9 cellular contexts compared by ENCODE assay signal in the genomic region with DNA sequence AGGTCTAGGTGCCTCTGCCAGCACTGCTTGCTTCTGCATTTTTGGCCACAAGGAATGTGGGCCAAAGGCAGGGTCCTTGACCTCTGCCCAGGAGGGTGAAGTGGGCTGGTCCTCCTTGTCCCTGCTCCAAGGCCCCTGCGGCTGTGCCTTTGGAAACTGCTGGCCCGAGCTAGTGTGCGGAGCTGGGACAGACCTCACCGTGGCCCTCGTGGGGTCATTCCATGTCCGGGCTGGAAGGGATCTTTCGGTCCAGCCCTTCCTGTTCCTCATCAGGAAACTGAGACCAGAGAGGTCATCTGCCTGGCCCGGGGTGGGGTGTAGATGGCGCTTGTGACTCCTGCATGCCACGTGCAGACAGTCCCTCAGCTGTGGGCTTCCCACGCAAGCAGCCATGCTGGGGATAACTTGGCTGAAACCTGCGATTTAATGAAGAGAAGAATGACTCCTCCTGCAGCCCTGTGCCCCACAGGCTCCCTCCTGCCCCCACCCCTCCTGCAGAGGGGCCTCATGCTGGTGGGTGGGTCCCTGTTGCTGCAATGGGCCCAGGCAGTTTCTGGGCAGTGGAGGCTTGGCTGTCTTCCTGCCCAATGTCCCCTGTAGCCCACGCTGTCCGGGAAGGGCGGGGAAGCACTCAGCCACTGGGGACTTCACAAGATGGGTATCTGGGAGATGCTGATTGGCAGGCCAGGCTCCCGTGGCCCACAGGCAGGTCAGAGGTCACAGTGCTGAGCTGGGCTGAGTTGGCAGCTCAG.
DNase-seq lines count a peak whose midpoint lies in the region; ATAC-seq and TF ChIP-seq lines count a peak whose summit lies in the region.
"Had no signal": no experiment of that assay in that cellular context is flagged by ENCODE, and none has a peak within 500 bp of the region (broad histone marks: within the 10 kb centered on the region; RNA-seq: fewer than 3 reads in every experiment).

No MANE protein-coding gene starts in this region.

- no peaks in the 10 kb centered on the region for H3K27me3 ChIP-seq in duodenal mucosa (ENCODE audit: control insufficient read depth in 1 of 2, insufficient read depth in 2 of 2, low read length in 2 of 2)
- no peaks in the 10 kb centered on the region for H3K27me3 ChIP-seq in mesendoderm (ENCODE audit: insufficient read depth, low read length, poor library complexity)
- H3K27me3 ChIP-seq in transverse colon, result no peaks in the 10 kb centered on the region

- peak overlapping the region in 1 of 2 donors; percentile 2 for H3K9ac ChIP-seq in duodenal mucosa (ENCODE audit: low read depth in 1 of 2, low read length in 2 of 2)
- peak overlapping the region; percentile 29 for H3K9ac ChIP-seq in mesendoderm (ENCODE audit: low read length)

- no peak overlapping the region for H2BK120ac ChIP-seq in mesendoderm (ENCODE audit: low read depth, low read length)

- no peaks in the 10 kb centered on the region for H3K9me3 Mint-ChIP-seq in activated CD8-positive, alpha-beta memory T cell treated with anti-CD3 and anti-CD28 coated beads, Interleukin-2, amount 10 ng/mL, durations not matched to agents 7 days and 5 days (ENCODE audit: low read depth)

- DNase-seq in activated CD8-positive, alpha-beta memory T cell treated with anti-CD3 and anti-CD28 coated beads, Interleukin-2, amount 10 ng/mL, durations not matched to agents 7 days and 5 days, result no peak
- no peak for DNase-seq in activated CD8-positive, alpha-beta memory T cell treated with anti-CD3 and anti-CD28 coated beads, Interleukin-2, amount 50 U/mL, for 4 hours
- DNase-seq in mesendoderm (no peak), transverse colon (no peak), NCI-H2171 (lab: John Stamatoyannopoulos, UW) (no peak)
- DNase-seq: activated gamma-delta T cell had no signal

- H3K56ac ChIP-seq in mesendoderm (ENCODE audit: low read length), result peak overlapping the region; percentile 15

- H2BK5ac ChIP-seq in mesendoderm (ENCODE audit: low read length), result no peak overlapping the region

- in situ Hi-C loops in transverse colon (cut with MboI; ENCODE audit: low pct_ligation_motif_present in 1 of 4, low pct_unique_long_range_greater_than_20kb in 1 of 4, low sequenced_read_pairs in 3 of 4), result no loop called here

- no peak overlapping the region for H4K8ac ChIP-seq in mesendoderm (ENCODE audit: low read depth, low read length)

- H3K18ac ChIP-seq in mesendoderm (ENCODE audit: low read length), result no peak overlapping the region

- H2BK15ac ChIP-seq in mesendoderm (replicated peaks; ENCODE audit: low read depth), result no peak overlapping the region

- H3K4me2 ChIP-seq in mesendoderm (ENCODE audit: low read length), result no peak overlapping the region

- H3K36me3 ChIP-seq in duodenal mucosa (ENCODE audit: control insufficient read depth in 1 of 2, insufficient read depth in 2 of 2, low read length in 2 of 2), result peaks cover 0 to 6% of the 10 kb centered on the region in 2 donors
- H3K36me3 ChIP-seq in mesendoderm (ENCODE audit: control insufficient read depth, insufficient read depth, low read length), result no peaks in the 10 kb centered on the region
- no peaks in the 10 kb centered on the region for H3K36me3 ChIP-seq in transverse colon

- peaks cover 87% of the 10 kb centered on the region for H3K4me1 Mint-ChIP-seq in activated CD8-positive, alpha-beta memory T cell treated with anti-CD3 and anti-CD28 coated beads, Interleukin-2, amount 10 ng/mL, durations not matched to agents 7 days and 5 days

- WGBS in mesendoderm (ENCODE audit: extremely low coverage, insufficient coverage, low lambda C conversion rate), result no CpG with 5 or more reads among the region's 16 CpGs
- 66% methylated on average over 16 of the region's 16 CpGs; no CpG with 5 or more reads in 1 of the 2 donors for WGBS in transverse colon (ENCODE audit: low coverage in 1 of 2), 2 donors

- H3K23ac ChIP-seq in mesendoderm (ENCODE audit: low read length), result peak overlapping the region; percentile 94

- CTCF ChIA-PET in activated CD8-positive, alpha-beta memory T cell treated with anti-CD3 and anti-CD28 coated beads, Interleukin-2, amount 10 ng/mL, durations not matched to agents 7 days and 5 days (lab: Charles Lee), result interaction anchor here (1.5 to 1.6 kb wide), 2 partner anchors 15 to 54 kb away, joined by 4 to 7 read pairs; no protein-coding TSS in a partner anchor

- H3K4ac ChIP-seq in mesendoderm (ENCODE audit: low read depth, low read length), result no peak overlapping the region

- no peak overlapping the region for H4K5ac ChIP-seq in mesendoderm (ENCODE audit: low read length)

- no peaks in the 10 kb centered on the region for H3K27me3 Mint-ChIP-seq in activated CD8-positive, alpha-beta memory T cell treated with anti-CD3 and anti-CD28 coated beads, Interleukin-2, amount 10 ng/mL, durations not matched to agents 7 days and 5 days

- no peak for TF ChIP-seq EP300 in transverse colon (IDR thresholded peaks at IDR 0.05; ENCODE audit: low read depth)

- H3K4me3 ChIP-seq in duodenal mucosa (ENCODE audit: low read depth in 1 of 2, low read length in 2 of 2), result peak overlapping the region in 1 of 2 donors; percentile 5
- H3K4me3 ChIP-seq in mesendoderm (ENCODE audit: low read length), result no peak overlapping the region
- H3K4me3 ChIP-seq in transverse colon, result no peak overlapping the region

- H3K9me3 ChIP-seq in duodenal mucosa (ENCODE audit: control insufficient read depth in 1 of 2, low read length in 2 of 2) (no peaks in the 10 kb centered on the region), transverse colon (no peaks in the 10 kb centered on the region)

- no peak overlapping the region for H2AK5ac ChIP-seq in mesendoderm (ENCODE audit: low read length)

- H3K4me1 ChIP-seq in duodenal mucosa (ENCODE audit: control insufficient read depth in 1 of 2, insufficient read depth in 2 of 2, low read length in 2 of 2), result peaks cover 67 to 86% of the 10 kb centered on the region in 2 donors
- H3K4me1 ChIP-seq in mesendoderm (ENCODE audit: control insufficient read depth, low read depth, low read length), result peaks cover 30% of the 10 kb centered on the region
- peaks cover 56 to 93% (median 87%) of the 10 kb centered on the region in 4 donors for H3K4me1 ChIP-seq in transverse colon

- no peak for ATAC-seq in activated CD8-positive, alpha-beta memory T cell treated with anti-CD3 and anti-CD28 coated beads, Interleukin-2, amount 10 ng/mL, durations not matched to agents 7 days and 5 days
- ATAC-seq in GM21515 (IDR thresholded peaks at IDR 0.05; ENCODE audit: unreplicated experiment) (no peak), GM18511 (IDR thresholded peaks at IDR 0.05; ENCODE audit: unreplicated experiment) (no peak)

- H3K27ac ChIP-seq in duodenal mucosa (ENCODE audit: low read depth, low read length), result peak overlapping the region; percentile 58
- no peak overlapping the region for H3K27ac ChIP-seq in mesendoderm (ENCODE audit: low read depth, low read length)
- H3K27ac ChIP-seq in transverse colon, result peak overlapping the region; percentile 86 to 95 (median 93)

- intact Hi-C loops in transverse colon (cut with DNase I; ENCODE audit: low total_unique reads), result no loop called here

- H3K4me3 Mint-ChIP-seq in activated CD8-positive, alpha-beta memory T cell treated with anti-CD3 and anti-CD28 coated beads, Interleukin-2, amount 10 ng/mL, durations not matched to agents 7 days and 5 days, result peak overlapping the region; percentile 35

- peaks cover 67% of the 10 kb centered on the region for H3K79me2 ChIP-seq in mesendoderm (ENCODE audit: control insufficient read depth, insufficient read depth, low read length)

- H3K79me1 ChIP-seq in mesendoderm (ENCODE audit: low read length), result peaks cover 51% of the 10 kb centered on the region

- TF ChIP-seq CTCF in transverse colon (IDR thresholded peaks at IDR 0.05), result no peak

- no peak for TF ChIP-seq POLR2A in transverse colon (IDR thresholded peaks at IDR 0.05)

- peaks cover 2% of the 10 kb centered on the region for H3K36me3 Mint-ChIP-seq in activated CD8-positive, alpha-beta memory T cell treated with anti-CD3 and anti-CD28 coated beads, Interleukin-2, amount 10 ng/mL, durations not matched to agents 7 days and 5 days

- H3K27ac Mint-ChIP-seq in activated CD8-positive, alpha-beta memory T cell treated with anti-CD3 and anti-CD28 coated beads, Interleukin-2, amount 10 ng/mL, durations not matched to agents 7 days and 5 days, result peak overlapping the region; percentile 78
